8 cellular contexts compared by ENCODE assay signal in the genomic region with DNA sequence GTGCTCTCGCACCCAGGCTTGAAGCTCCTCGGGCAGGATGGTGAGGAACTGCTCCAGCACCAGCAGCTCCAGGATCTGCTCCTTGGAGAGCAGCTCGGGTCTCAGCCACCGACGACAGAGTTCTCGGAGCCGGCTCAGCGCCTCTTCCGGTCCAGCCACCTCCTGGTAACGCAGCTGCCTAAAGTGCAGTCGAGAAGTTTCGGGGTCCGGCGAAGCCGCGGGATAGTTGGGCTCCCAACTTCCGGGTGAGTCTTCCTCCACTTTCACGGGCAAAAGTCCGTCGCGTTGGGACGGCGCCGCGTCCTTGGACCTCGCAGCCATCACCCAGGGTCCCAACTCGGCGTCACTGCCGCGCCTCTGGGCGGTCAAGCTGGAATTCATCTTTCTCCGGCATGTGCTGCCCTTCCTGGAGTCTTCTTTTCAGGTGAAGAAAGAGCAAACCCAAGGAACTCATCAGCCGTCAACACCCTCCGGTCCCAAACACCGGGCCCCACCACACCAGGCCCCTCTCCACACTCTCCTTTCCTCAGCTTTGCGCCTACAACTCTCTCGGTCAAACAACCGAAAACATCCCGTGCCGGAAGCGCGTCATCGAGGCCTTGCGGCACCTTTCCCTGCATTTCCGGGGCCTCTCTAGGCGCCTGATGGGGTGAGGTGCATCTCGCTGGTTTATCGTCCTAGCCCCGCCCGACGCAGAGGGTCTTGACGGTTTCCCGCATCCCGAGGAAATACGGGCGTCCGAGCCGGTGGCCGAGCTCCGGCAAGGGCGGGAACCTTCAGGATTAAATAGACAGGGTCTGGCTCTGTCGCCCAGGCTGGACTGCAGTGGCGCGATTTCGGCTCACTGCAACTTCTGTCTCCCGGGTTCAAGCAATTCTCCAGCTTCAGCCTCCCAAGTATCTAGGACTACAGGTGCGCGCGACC. TPM values are rescaled to one million over a fixed set of nuclear protein-coding genes. Genes with fewer than 3 reads are reported as not detected.
DNase-seq lines count a peak whose midpoint lies in the region; ATAC-seq and TF ChIP-seq lines count a peak whose summit lies in the region.

A gene (minus strand): TSS at position 569 of the 924 bp plus-strand sequence. CDS start 188 bp downstream, at position 381.

- intact Hi-C loops in head of caudate nucleus (cut with DNase I): loop anchor here (5.0 to 10.0 kb wide), 2 partner anchors 57 to 115 kb away; a partner anchor contains a TSS
- intact Hi-C loops in testis (cut with DNase I; ENCODE audit: low total_unique reads): loop anchor here (10.0 kb wide), 1 partner anchor 55 kb away; a partner anchor contains a TSS

- peaks cover 6% of the 10 kb centered on the region; the same call in 1 of the 2 replicates for H4K20me1 ChIP-seq in SU-DHL-6 (ENCODE audit: low read depth, low read length)
- peaks cover 17% of the 10 kb centered on the region for H4K20me1 ChIP-seq in osteoblast (ENCODE audit: insufficient read depth, low read length)

- H3K36me3 Mint-ChIP-seq in HFFc6 (ENCODE audit: low read depth): peaks cover 46% of the 10 kb centered on the region
- H3K36me3 Mint-ChIP-seq in activated naive CD8-positive, alpha-beta T cell treated with anti-CD3 and anti-CD28 coated beads, Interleukin-2, amount 10 ng/mL, durations not matched to agents 7 days and 5 days: peaks cover 36% of the 10 kb centered on the region

- ATAC-seq in activated naive CD8-positive, alpha-beta T cell treated with anti-CD3 and anti-CD28 coated beads, Interleukin-2, amount 10 ng/mL, durations not matched to agents 7 days and 5 days (ENCODE audit: low read depth): peak; percentile 44

- H3K27me3 Mint-ChIP-seq in HFFc6 (ENCODE audit: insufficient read depth): peaks cover 4% of the 10 kb centered on the region; the same call in 1 of the 2 replicates
- H3K27me3 Mint-ChIP-seq in activated naive CD8-positive, alpha-beta T cell treated with anti-CD3 and anti-CD28 coated beads, Interleukin-2, amount 10 ng/mL, durations not matched to agents 7 days and 5 days: no peaks in the 10 kb centered on the region

- peak; percentile 93 for DNase-seq in GM03348 (ENCODE audit: low spot score)
- peak; percentile 84 for DNase-seq in HFFc6
- DNase-seq in NCI-H1105 (lab: John Stamatoyannopoulos, UW): peak; percentile 88
- DNase-seq in activated naive CD8-positive, alpha-beta T cell treated with anti-CD3 and anti-CD28 coated beads, Interleukin-2, amount 10 ng/mL, durations not matched to agents 7 days and 5 days: peak; percentile 88
- peak; percentile 89 to 97 (median 95) for DNase-seq in head of caudate nucleus
- DNase-seq in osteoblast (ENCODE audit: insufficient read length, low spot score, missing footprints): peak; percentile 98
- DNase-seq in testis: peak; percentile 97

- H3K4me3 ChIP-seq in SU-DHL-6 (ENCODE audit: insufficient read depth, low read length, poor library complexity, severe bottlenecking): peak within 1 kb of the TSS; percentile 82
- H3K4me3 ChIP-seq in osteoblast (ENCODE audit: insufficient read depth, low read length): peak within 1 kb of the TSS; percentile 97
- peak within 1 kb of the TSS; percentile 83 to 96 for H3K4me3 ChIP-seq in testis

- WGBS in testis, 2 donors: 0 to 3% methylated on average over 6 to 69 of the region's 69 CpGs

- no peaks in the 10 kb centered on the region for H3K9me2 ChIP-seq in SU-DHL-6 (replicated peaks; ENCODE audit: insufficient read depth, low read length)

- peak within 1 kb of the TSS; percentile 98 for H3K4me3 Mint-ChIP-seq in HFFc6
- H3K4me3 Mint-ChIP-seq in activated naive CD8-positive, alpha-beta T cell treated with anti-CD3 and anti-CD28 coated beads, Interleukin-2, amount 10 ng/mL, durations not matched to agents 7 days and 5 days: peak within 1 kb of the TSS; percentile 94

- TF ChIP-seq CTCF in HFFc6 (IDR thresholded peaks at IDR 0.05): 0 out of 2 replicates have a peak, but pooled peaks have one; percentile 24
- TF ChIP-seq CTCF in SU-DHL-6 (IDR thresholded peaks at IDR 0.05; ENCODE audit: insufficient read depth, low read length, poor library complexity, severe bottlenecking): no peak
- no peak for TF ChIP-seq CTCF in osteoblast (IDR thresholded peaks at IDR 0.05; ENCODE audit: extremely low read depth, low read depth, low read length)
- TF ChIP-seq CTCF in testis (IDR thresholded peaks at IDR 0.05): no peak

- H3K27ac ChIP-seq in SU-DHL-6 (ENCODE audit: low read depth, low read length) (peak within 1 kb of the TSS; percentile 73), osteoblast (ENCODE audit: low read depth, low read length) (peak within 1 kb of the TSS; percentile 93), testis (peak within 1 kb of the TSS; percentile 86 to 91)

- no peaks in the 10 kb centered on the region for H3K27me3 ChIP-seq in SU-DHL-6 (ENCODE audit: low read length)
- H3K27me3 ChIP-seq in osteoblast (ENCODE audit: insufficient read depth, low read length): no peaks in the 10 kb centered on the region
- H3K27me3 ChIP-seq in testis: no peaks in the 10 kb centered on the region

- POLR2A ChIA-PET in activated naive CD8-positive, alpha-beta T cell treated with anti-CD3 and anti-CD28 coated beads, Interleukin-2, amount 10 ng/mL, durations not matched to agents 7 days and 5 days (lab: Charles Lee): interaction anchor here (0.5 to 4.5 kb wide), 18 partner anchors 15 to 649 kb away, joined by 3 to 50 read pairs (median 5); a partner anchor contains a TSS

- H3K36me3 ChIP-seq in SU-DHL-6 (ENCODE audit: low read length) (peaks cover 3% of the 10 kb centered on the region; the same call in 1 of the 2 replicates), osteoblast (ENCODE audit: insufficient read depth, low read length) (peaks cover 17% of the 10 kb centered on the region), testis (ENCODE audit: low read depth, missing control alignments) (no peaks in the 10 kb centered on the region)

- H3K9me3 Mint-ChIP-seq in HFFc6: peaks cover 17% of the 10 kb centered on the region
- H3K9me3 Mint-ChIP-seq in activated naive CD8-positive, alpha-beta T cell treated with anti-CD3 and anti-CD28 coated beads, Interleukin-2, amount 10 ng/mL, durations not matched to agents 7 days and 5 days: peaks cover 2% of the 10 kb centered on the region

- H3F3A ChIP-seq in SU-DHL-6 (ENCODE audit: insufficient read depth): peaks cover 32% of the 10 kb centered on the region

- H3K4me1 Mint-ChIP-seq in HFFc6 (ENCODE audit: low read depth): peaks cover 28% of the 10 kb centered on the region
- H3K4me1 Mint-ChIP-seq in activated naive CD8-positive, alpha-beta T cell treated with anti-CD3 and anti-CD28 coated beads, Interleukin-2, amount 10 ng/mL, durations not matched to agents 7 days and 5 days: peaks cover 18% of the 10 kb centered on the region

- TF ChIP-seq POLR2A in testis (IDR thresholded peaks at IDR 0.05): no peak

- H2AFZ ChIP-seq in SU-DHL-6 (ENCODE audit: low read depth, low read length, severe bottlenecking) (peak within 1 kb of the TSS; percentile 69), osteoblast (ENCODE audit: low read length) (peak within 1 kb of the TSS; percentile 97)

- H3K27ac Mint-ChIP-seq in HFFc6: peak within 1 kb of the TSS; percentile 98
- peak within 1 kb of the TSS; percentile 99 for H3K27ac Mint-ChIP-seq in activated naive CD8-positive, alpha-beta T cell treated with anti-CD3 and anti-CD28 coated beads, Interleukin-2, amount 10 ng/mL, durations not matched to agents 7 days and 5 days

- no peaks in the 10 kb centered on the region for H3K9me3 ChIP-seq in SU-DHL-6 (ENCODE audit: insufficient read depth, low read length)
- no peaks in the 10 kb centered on the region for H3K9me3 ChIP-seq in osteoblast (ENCODE audit: low read depth, low read length)
- no peaks in the 10 kb centered on the region for H3K9me3 ChIP-seq in testis

- peaks cover 11% of the 10 kb centered on the region for H3K4me1 ChIP-seq in osteoblast (ENCODE audit: insufficient read depth, low read length)
- H3K4me1 ChIP-seq in testis: peaks cover 11% of the 10 kb centered on the region

- peak within 1 kb of the TSS; percentile 89 for H3K4me2 ChIP-seq in SU-DHL-6 (ENCODE audit: low read depth, low read length, poor library complexity, severe bottlenecking)
- H3K4me2 ChIP-seq in osteoblast (ENCODE audit: insufficient read depth, low read length): peak within 1 kb of the TSS; percentile 99

- peak within 1 kb of the TSS; percentile 77 for H3K9ac ChIP-seq in SU-DHL-6 (ENCODE audit: low read length)

- H3K79me2 ChIP-seq in SU-DHL-6 (ENCODE audit: insufficient read depth, low read length) (peaks cover 61% of the 10 kb centered on the region), osteoblast (ENCODE audit: insufficient read depth, low read length) (peaks cover 59% of the 10 kb centered on the region)

RNA-seq across cellular contexts. Expression of the gene that starts here (rescaled TPM):
- total RNA-seq in HFFc6 (2021; fragmentation: NEBNext Ultra II Directional; extraction: Animal tissue kit (Norgen Biotek cat#: 25700)): 10 to 100 TPM; 12.7 to 15.1 (median 14.4) TPM
- total RNA-seq in activated naive CD8-positive, alpha-beta T cell treated with anti-CD3 and anti-CD28 coated beads, Interleukin-2, amount 10 ng/mL, durations not matched to agents 7 days and 5 days: 10 to 100 TPM; 65.1 to 71.2 TPM
- total RNA-seq in osteoblast (32.1 and 34.7 TPM in 2 replicates), testis (10 to 100 TPM; 45.3 to 65.0 TPM)
- 24.6 TPM for polyA plus RNA-seq in testis (ENCODE audit: insufficient read depth, low read depth, low replicate concordance)

Comparison
In these comparisons a context has a peak if more than half of its experiments do, and no peak if none do; other contexts are left out.
1. Peak in every context shown above with its lines: DNase-seq, ATAC-seq, H3K4me3 ChIP-seq and H3K27ac ChIP-seq.